In genomic region chr1:147504801-147505303, GRCh38 we compare ENCODE assay signal across 1 cellular context.
TF ChIP-seq lines count a peak whose summit lies in the region.

No MANE protein-coding gene starts in this region.

TF ChIP-seq in HEK293, 187 proteins besides CTCF, POLR2A, EP300 and RAD21 (continued from another document and continues in another):
- TF ChIP-seq ZNF518A (tag by site-specific recombination; conservative IDR thresholded peaks at IDR 0.05; ENCODE audit: low read depth) (no peak), YY1 (tag by site-specific recombination; IDR thresholded peaks at IDR 0.05) (no peak), GLIS1 (tag by site-specific recombination; IDR thresholded peaks at IDR 0.05) (peak; percentile 66), ZNF707 (tag by site-specific recombination; IDR thresholded peaks at IDR 0.05) (no peak), ZNF768 (tag by site-specific recombination; IDR thresholded peaks at IDR 0.05) (no peak), ZBTB10 (tag by site-specific recombination; IDR thresholded peaks at IDR 0.05) (no peak), ZNF792 (tag by site-specific recombination; IDR thresholded peaks at IDR 0.05) (no peak), EGR2 (tag by site-specific recombination; IDR thresholded peaks at IDR 0.05; ENCODE audit: low read depth) (peak; percentile 43; the same call in 1 of the 2 replicates), ZNF600 (tag by site-specific recombination; IDR thresholded peaks at IDR 0.05) (peak; percentile 80), ZNF416 (tag by site-specific recombination; IDR thresholded peaks at IDR 0.05) (no peak), ZNF560 (tag by site-specific recombination; IDR thresholded peaks at IDR 0.05; ENCODE audit: borderline replicate concordance) (no peak), ZNF704 (tag by site-specific recombination; IDR thresholded peaks at IDR 0.05) (no peak), ZNF404 (tag by site-specific recombination; IDR thresholded peaks at IDR 0.05) (no peak), ZNF785 (tag by site-specific recombination; IDR thresholded peaks at IDR 0.05) (no peak), ZFP69B (tag by site-specific recombination; IDR thresholded peaks at IDR 0.05) (no peak), KLF1 (tag by site-specific recombination; IDR thresholded peaks at IDR 0.05) (no peak), PRDM10 (tag by site-specific recombination; IDR thresholded peaks at IDR 0.05) (peak; percentile 64), ZNF302 (tag by site-specific recombination; IDR thresholded peaks at IDR 0.05; ENCODE audit: low read depth) (no peak), KLF8 (tag by site-specific recombination; IDR thresholded peaks at IDR 0.05) (no peak), RBAK (tag by site-specific recombination; IDR thresholded peaks at IDR 0.05) (no peak), ZNF76 (tag by site-specific recombination; IDR thresholded peaks at IDR 0.05; ENCODE audit: borderline replicate concordance, low read depth) (no peak), ZNF274 (IDR thresholded peaks at IDR 0.05; ENCODE audit: low read length) (no peak), ZNF274 (tag by site-specific recombination; IDR thresholded peaks at IDR 0.05; ENCODE audit: borderline replicate concordance) (no peak), ZNF830 (tag by site-specific recombination; IDR thresholded peaks at IDR 0.05; ENCODE audit: low read depth) (no peak), ZNF843 (tag by site-specific recombination; IDR thresholded peaks at IDR 0.05) (no peak), ZNF132 (tag by site-specific recombination; IDR thresholded peaks at IDR 0.05; ENCODE audit: borderline replicate concordance) (no peak), ZNF280C (tag by site-specific recombination; IDR thresholded peaks at IDR 0.05) (no peak), ZEB2 (tag by site-specific recombination; IDR thresholded peaks at IDR 0.05) (no peak), ELK4 (IDR thresholded peaks at IDR 0.05; ENCODE audit: borderline replicate concordance, low read depth, low read length) (no peak), ZNF621 (tag by site-specific recombination; IDR thresholded peaks at IDR 0.05) (no peak), ZNF530 (tag by site-specific recombination; IDR thresholded peaks at IDR 0.05; ENCODE audit: low read depth) (no peak), ZNF266 (tag by site-specific recombination; IDR thresholded peaks at IDR 0.05; ENCODE audit: low read depth) (no peak), ZNF660 (tag by site-specific recombination; IDR thresholded peaks at IDR 0.05) (no peak), ZNF169 (tag by site-specific recombination; IDR thresholded peaks at IDR 0.05) (no peak), ZNF23 (tag by site-specific recombination; IDR thresholded peaks at IDR 0.05; ENCODE audit: borderline replicate concordance) (no peak), PRDM1 (tag by site-specific recombination; IDR thresholded peaks at IDR 0.05) (no peak), KLF7 (tag by site-specific recombination; IDR thresholded peaks at IDR 0.05; ENCODE audit: borderline replicate concordance) (no peak), ZNF280D (tag by site-specific recombination; IDR thresholded peaks at IDR 0.05) (no peak), ZNF558 (tag by site-specific recombination; IDR thresholded peaks at IDR 0.05) (no peak), ZNF624 (tag by site-specific recombination; IDR thresholded peaks at IDR 0.05) (no peak), ZSCAN18 (tag by site-specific recombination; IDR thresholded peaks at IDR 0.05) (no peak)
